ENCODE assay signal across 23 cellular contexts in the genomic region with DNA sequence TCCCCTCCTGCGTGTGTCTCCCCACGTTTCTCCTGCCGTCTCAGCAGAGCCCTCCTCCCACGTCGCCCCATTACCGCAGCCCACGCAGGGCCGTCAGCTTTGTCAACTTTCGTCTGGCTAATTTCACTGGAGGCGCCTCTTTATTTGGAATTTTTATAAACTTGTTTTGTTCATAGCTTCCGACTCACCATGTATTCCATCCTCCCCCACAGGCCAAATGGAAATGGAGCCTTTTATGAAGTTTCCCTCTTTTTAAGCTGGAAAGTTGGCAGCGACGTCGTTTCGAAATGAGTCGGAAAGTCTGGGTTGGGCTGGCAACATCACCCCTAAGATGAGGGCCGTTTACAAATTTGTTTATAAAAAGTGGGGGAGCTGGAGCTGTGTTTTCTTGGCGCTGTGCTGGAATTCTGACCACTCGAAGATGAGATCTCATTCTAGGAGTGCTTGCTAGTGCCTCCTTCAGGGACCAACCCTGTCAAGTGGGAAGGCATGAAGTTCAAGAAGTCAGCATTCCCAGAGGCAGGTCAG. TPM values are rescaled to one million over a fixed set of nuclear protein-coding genes. Genes with fewer than 3 reads are reported as not detected.
DNase-seq lines count a peak whose midpoint lies in the region; ATAC-seq and TF ChIP-seq lines count a peak whose summit lies in the region.
"Had no signal": no experiment of that assay in that cellular context is flagged by ENCODE, and none has a peak within 500 bp of the region (broad histone marks: within the 10 kb centered on the region; RNA-seq: fewer than 3 reads in every experiment).

No MANE protein-coding gene starts in this region.

- H3K4me1 ChIP-seq in transverse colon, result peaks cover 0 to 13% (median 6%) of the 10 kb centered on the region in 4 donors
- peaks cover 0 to 13% (median 0%) of the 10 kb centered on the region in 4 donors for H3K4me1 ChIP-seq in tibial nerve
- H3K4me1 ChIP-seq: adrenal gland, BLaER1, left ventricle myocardium inferior had no signal

- H3K27me3 ChIP-seq in transverse colon, result no peaks in the 10 kb centered on the region
- H3K27me3 ChIP-seq in tibial nerve, result no peaks in the 10 kb centered on the region
- H3K27me3 ChIP-seq: adrenal gland, BLaER1, esophagus muscularis mucosa had no signal

- in situ Hi-C loops in transverse colon (cut with MboI; ENCODE audit: low pct_ligation_motif_present in 1 of 4, low pct_unique_long_range_greater_than_20kb in 1 of 4, low sequenced_read_pairs in 3 of 4), result no loop called here

- ATAC-seq in omental fat pad (ENCODE audit: low FRiP score) (peak; percentile 59), GM18907 (IDR thresholded peaks at IDR 0.05; ENCODE audit: unreplicated experiment) (no peak), GM18502 (IDR thresholded peaks at IDR 0.05; ENCODE audit: poor library complexity, unreplicated experiment) (no peak)
- ATAC-seq: activated CD8-positive, alpha-beta T cell treated with anti-CD3 and anti-CD28 coated beads for 36 hours had no signal

- 74 to 94% methylated on average over 11 to 19 of the region's 19 CpGs for WGBS in transverse colon (ENCODE audit: low coverage in 1 of 2), 2 donors
- WGBS in tibial nerve, 2 donors, result 34 to 40% methylated on average over 19 of the region's 19 CpGs

- intact Hi-C loops in transverse colon (cut with DNase I; ENCODE audit: low total_unique reads), result no loop called here

- H3K9me3 ChIP-seq in transverse colon (no peaks in the 10 kb centered on the region), tibial nerve (no peaks in the 10 kb centered on the region)
- H3K9me3 ChIP-seq: adrenal gland, BLaER1, esophagus muscularis mucosa, left ventricle myocardium inferior had no signal

- H3K4me3 ChIP-seq in fibroblast of pulmonary artery (replicated peaks; ENCODE audit: low read depth, low read length) (no peak overlapping the region), transverse colon (no peak overlapping the region), tibial nerve (no peak overlapping the region)
- H3K4me3 ChIP-seq: adrenal gland, BLaER1, left ventricle myocardium inferior, skin epidermis had no signal

- H3K36me3 ChIP-seq in transverse colon (no peaks in the 10 kb centered on the region), tibial nerve (no peaks in the 10 kb centered on the region)
- H3K36me3 ChIP-seq: adrenal gland, BLaER1, esophagus muscularis mucosa, left ventricle myocardium inferior had no signal

- DNase-seq in NCI-H226 (peak; percentile 18), fibroblast of pulmonary artery (ENCODE audit: low read depth) (peak; percentile 18), omental fat pad (ENCODE audit: low spot score) (no peak), transverse colon (no peak), tibial nerve (ENCODE audit: low spot score in 2 of 2) (no peak), germinal center (ENCODE audit: low spot score) (no peak)
- DNase-seq: activated CD4-positive, alpha-beta T cell treated with anti-CD3 and anti-CD28 coated beads for 1 hour; activated CD8-positive, alpha-beta T cell treated with anti-CD3 and anti-CD28 coated beads for 36 hours; activated naive CD4-positive, alpha-beta T cell treated with anti-CD3 and anti-CD28 coated beads for 36 hours; adrenal gland; EL; H7; Kasumi-1; left ventricle myocardium inferior; NCI-H1417 treated with DMSO at 0.1 percent for 48 hours; NCI-H2081 treated with DMSO at 0.1 percent for 48 hours; SHP77 treated with DMSO at 0.1 percent for 48 hours; stimulated activated naive CD4-positive, alpha-beta T cell had no signal

- TF ChIP-seq POLR2A in transverse colon (IDR thresholded peaks at IDR 0.05) (no peak), tibial nerve (IDR thresholded peaks at IDR 0.05) (no peak)

- TF ChIP-seq EP300 in transverse colon (IDR thresholded peaks at IDR 0.05; ENCODE audit: low read depth) (no peak), tibial nerve (IDR thresholded peaks at IDR 0.05) (no peak)

- H3K27ac ChIP-seq in transverse colon (peak overlapping the region in 3 of 4 donors; percentile 8 to 36 (median 16)), tibial nerve (peak overlapping the region in 2 of 4 donors; percentile 24 to 32)
- H3K27ac ChIP-seq: adrenal gland, BLaER1, left ventricle myocardium inferior, skin epidermis had no signal

- TF ChIP-seq CTCF in fibroblast of pulmonary artery (IDR thresholded peaks at IDR 0.05; ENCODE audit: low read length, missing control alignments), result no peak
- no peak for TF ChIP-seq CTCF in omental fat pad (IDR thresholded peaks at IDR 0.05)
- TF ChIP-seq CTCF in transverse colon (IDR thresholded peaks at IDR 0.05), result no peak
- TF ChIP-seq CTCF in tibial nerve (IDR thresholded peaks at IDR 0.05), result no peak

RNA-seq across cellular contexts. Expression of a gene that starts 23.7 kb away (rescaled TPM):
- total RNA-seq in omental fat pad (1 to 10 TPM in 3 of 4 donors, under 1 TPM in 1; 0.84 to 4.1 (median 2.7) TPM), transverse colon (1 to 10 TPM; 2.3 to 7.1 (median 4.1) TPM), tibial nerve (10 to 100 TPM in 1 of 4 donors, 1 to 10 TPM in 3; 5.4 to 15.1 (median 7.6) TPM)

Comparison
In these comparisons a context has a peak if more than half of its experiments do, and no peak if none do; other contexts are left out.
1. DNase-seq: peak in NCI-H226 (single experiment) and fibroblast of pulmonary artery (single experiment); none in omental fat pad (single experiment), transverse colon (single experiment), tibial nerve (0 of 2) and germinal center (single experiment).